In genomic region chr11:111439905-111440304, GRCh38 we compare ENCODE assay signal across 14 cellular contexts.
"Had no signal": no experiment of that assay in that cellular context is flagged by ENCODE, and none has a peak within 500 bp of the region (broad histone marks: within the 10 kb centered on the region; RNA-seq: fewer than 3 reads in every experiment).

No MANE protein-coding gene starts in this region.

- H3K27me3 ChIP-seq: gastrocnemius medialis had no signal

- ATAC-seq: activated CD4-positive, CD25-positive, alpha-beta regulatory T cell treated with anti-CD3 and anti-CD28 coated beads, Interleukin-2, amount 50 U/mL, for 24 hours; activated CD8-positive, alpha-beta memory T cell treated with anti-CD3 and anti-CD28 coated beads, Interleukin-2, amount 10 ng/mL, durations not matched to agents 7 days and 5 days; gastrocnemius medialis; left ventricle myocardium superior had no signal

- H3K27ac ChIP-seq: dorsolateral prefrontal cortex, gastrocnemius medialis, tibial artery had no signal

- H3K4me3 ChIP-seq: dorsolateral prefrontal cortex, gastrocnemius medialis, tibial artery had no signal

- H3K27ac Mint-ChIP-seq: activated CD8-positive, alpha-beta memory T cell treated with anti-CD3 and anti-CD28 coated beads, Interleukin-2, amount 10 ng/mL, durations not matched to agents 7 days and 5 days; activated naive CD8-positive, alpha-beta T cell treated with anti-CD3 and anti-CD28 coated beads, Interleukin-2, amount 10 ng/mL, durations not matched to agents 7 days and 5 days had no signal

- H3K4me3 Mint-ChIP-seq: activated CD8-positive, alpha-beta memory T cell treated with anti-CD3 and anti-CD28 coated beads, Interleukin-2, amount 10 ng/mL, durations not matched to agents 7 days and 5 days; activated naive CD8-positive, alpha-beta T cell treated with anti-CD3 and anti-CD28 coated beads, Interleukin-2, amount 10 ng/mL, durations not matched to agents 7 days and 5 days; neural crest cell had no signal

- H3K36me3 Mint-ChIP-seq: activated CD8-positive, alpha-beta memory T cell treated with anti-CD3 and anti-CD28 coated beads, Interleukin-2, amount 10 ng/mL, durations not matched to agents 7 days and 5 days; activated naive CD8-positive, alpha-beta T cell treated with anti-CD3 and anti-CD28 coated beads, Interleukin-2, amount 10 ng/mL, durations not matched to agents 7 days and 5 days had no signal

- H3K9me3 Mint-ChIP-seq: activated naive CD8-positive, alpha-beta T cell treated with anti-CD3 and anti-CD28 coated beads, Interleukin-2, amount 10 ng/mL, durations not matched to agents 7 days and 5 days; neural crest cell had no signal

- DNase-seq: activated CD8-positive, alpha-beta memory T cell treated with anti-CD3 and anti-CD28 coated beads, Interleukin-2, amount 10 ng/mL, durations not matched to agents 7 days and 5 days; activated gamma-delta T cell treated with Interleukin-2 at 50 U/mL for 16 hours; activated naive CD8-positive, alpha-beta T cell treated with anti-CD3 and anti-CD28 coated beads, Interleukin-2, amount 10 ng/mL, durations not matched to agents 7 days and 5 days; activated T-cell treated with anti-CD3 and anti-CD28 coated beads, Interleukin-2, amount 50 U/mL, for 48 hours; dorsolateral prefrontal cortex; gastrocnemius medialis; left ventricle myocardium superior; mesendoderm; retina; stimulated activated CD4-positive, alpha-beta T cell treated with anti-CD3 and anti-CD28 coated beads, Interleukin-15, amount 100 ng/mL, for 24 hours; stimulated activated CD4-positive, alpha-beta T cell treated with anti-CD3 and anti-CD28 coated beads, Interleukin-4, amount 100 ng/mL, for 24 hours; tibial artery had no signal

- H3K9me3 ChIP-seq: gastrocnemius medialis, tibial artery had no signal

- H3K36me3 ChIP-seq: gastrocnemius medialis, tibial artery had no signal
